ENCODE assay signal across 11 cellular contexts in genomic region chr1:214404154-214404553, GRCh38.
DNase-seq lines count a peak whose midpoint lies in the region; TF ChIP-seq lines count a peak whose summit lies in the region.
"Had no signal": no experiment of that assay in that cellular context is flagged by ENCODE, and none has a peak within 500 bp of the region (broad histone marks: within the 10 kb centered on the region; RNA-seq: fewer than 3 reads in every experiment).

No MANE protein-coding gene starts in this region.

- 80% methylated on average over 4 of the region's 4 CpGs for WGBS in hepatocyte (ENCODE audit: low lambda C conversion rate, missing lambda C conversion rate)

- H3K4me3 ChIP-seq in epithelial cell of proximal tubule (ENCODE audit: low read depth, low read length) (no peak overlapping the region), hepatocyte (no peak overlapping the region)

- no peaks in the 10 kb centered on the region for H3K9me3 Mint-ChIP-seq in HFFc6
- peaks cover 0 to 4% (median 3%) of the 10 kb centered on the region in 7 donors for H3K9me3 Mint-ChIP-seq in CD14-positive monocyte
- H3K9me3 Mint-ChIP-seq: activated naive CD4-positive, alpha-beta T cell treated with anti-CD3 and anti-CD28 coated beads, Interleukin-2, amount 50 U/mL, for 24 hours had no signal

- no peaks in the 10 kb centered on the region for H3K79me2 ChIP-seq in hepatocyte

- no peaks in the 10 kb centered on the region for H3K9me2 ChIP-seq in hepatocyte (replicated peaks; ENCODE audit: insufficient read depth)

- no peaks in the 10 kb centered on the region for H3K36me3 ChIP-seq in hepatocyte (replicated peaks; ENCODE audit: insufficient read depth, low read depth)

- no peaks in the 10 kb centered on the region for H3K27me3 ChIP-seq in hepatocyte

- TF ChIP-seq CTCF in HFFc6 (IDR thresholded peaks at IDR 0.05), result no peak
- no peak for TF ChIP-seq CTCF in epithelial cell of proximal tubule (conservative IDR thresholded peaks at IDR 0.05; ENCODE audit: low read depth, low read length)
- no peak for TF ChIP-seq CTCF in hepatocyte (IDR thresholded peaks at IDR 0.05; ENCODE audit: poor library complexity)
- no peak for TF ChIP-seq CTCF in CD14-positive monocyte (IDR thresholded peaks at IDR 0.05)

- H3K27me3 Mint-ChIP-seq in HFFc6 (ENCODE audit: insufficient read depth) (peaks cover 3% of the 10 kb centered on the region; the same call in 1 of the 2 replicates), CD14-positive monocyte (ENCODE audit: low read depth in 3 of 3) (peaks cover 0 to 2% (median 0%) of the 10 kb centered on the region in 3 donors)
- H3K27me3 Mint-ChIP-seq: activated naive CD4-positive, alpha-beta T cell treated with anti-CD3 and anti-CD28 coated beads, Interleukin-2, amount 50 U/mL, for 24 hours had no signal

- H3K4me1 Mint-ChIP-seq in HFFc6 (ENCODE audit: low read depth) (peaks cover 60% of the 10 kb centered on the region), CD14-positive monocyte (peaks cover 4% of the 10 kb centered on the region)

- no peaks in the 10 kb centered on the region for H3K4me1 ChIP-seq in hepatocyte (ENCODE audit: insufficient read depth)

- DNase-seq in GM03348 (ENCODE audit: low spot score) (peak; percentile 64), HFFc6 (peak; percentile 49), NOMO-1 (lab: John Stamatoyannopoulos, UW; ENCODE audit: unreplicated experiment in 2 of 2) (peak; percentile 37 to 86), epithelial cell of proximal tubule (ENCODE audit: low read depth) (peak; percentile 80), hepatocyte (ENCODE audit: low spot score) (no peak), pons (ENCODE audit: low spot score) (no peak), CD14-positive monocyte (ENCODE audit: low spot score) (no peak), AG20443 (ENCODE audit: low spot score) (no peak)
- DNase-seq: DND-41, SIG-M5 had no signal

- H3K36me3 Mint-ChIP-seq in HFFc6 (ENCODE audit: low read depth) (peaks cover 60% of the 10 kb centered on the region), CD14-positive monocyte (no peaks in the 10 kb centered on the region)
- H3K36me3 Mint-ChIP-seq: activated naive CD4-positive, alpha-beta T cell treated with anti-CD3 and anti-CD28 coated beads, Interleukin-2, amount 50 U/mL, for 24 hours had no signal

- no peak overlapping the region for H3K4me2 ChIP-seq in hepatocyte

- H4K20me1 ChIP-seq in hepatocyte (ENCODE audit: insufficient read depth, poor library complexity, severe bottlenecking), result no peaks in the 10 kb centered on the region

- H3K4me3 Mint-ChIP-seq in HFFc6 (peak overlapping the region; percentile 66), CD14-positive monocyte (no peak overlapping the region)
- H3K4me3 Mint-ChIP-seq: activated naive CD4-positive, alpha-beta T cell treated with anti-CD3 and anti-CD28 coated beads, Interleukin-2, amount 50 U/mL, for 24 hours had no signal

- no peaks in the 10 kb centered on the region for H3K9me3 ChIP-seq in hepatocyte (ENCODE audit: low read depth)

- peak overlapping the region; percentile 82 for H3K27ac Mint-ChIP-seq in HFFc6
- H3K27ac Mint-ChIP-seq in CD14-positive monocyte, result peak overlapping the region in 3 of 7 donors; percentile 9 to 81 (median 13)
- H3K27ac Mint-ChIP-seq: activated naive CD4-positive, alpha-beta T cell treated with anti-CD3 and anti-CD28 coated beads, Interleukin-2, amount 50 U/mL, for 24 hours had no signal

- intact Hi-C loops in CD14-positive monocyte (cut with micrococcal nuclease), result no loop called here

- H2AFZ ChIP-seq in hepatocyte, result no peak overlapping the region

- H3K27ac ChIP-seq in hepatocyte, result no peak overlapping the region

Comparison
In these comparisons a context has a peak if more than half of its experiments do, and no peak if none do; other contexts are left out.
1. DNase-seq: peak in GM03348 (single experiment), HFFc6 (single experiment), NOMO-1 (2 of 2) and epithelial cell of proximal tubule (single experiment); none in hepatocyte (single experiment), pons (single experiment), CD14-positive monocyte (single experiment) and AG20443 (single experiment).